Comparison of ENCODE assay signal across 8 cellular contexts in the genomic region with DNA sequence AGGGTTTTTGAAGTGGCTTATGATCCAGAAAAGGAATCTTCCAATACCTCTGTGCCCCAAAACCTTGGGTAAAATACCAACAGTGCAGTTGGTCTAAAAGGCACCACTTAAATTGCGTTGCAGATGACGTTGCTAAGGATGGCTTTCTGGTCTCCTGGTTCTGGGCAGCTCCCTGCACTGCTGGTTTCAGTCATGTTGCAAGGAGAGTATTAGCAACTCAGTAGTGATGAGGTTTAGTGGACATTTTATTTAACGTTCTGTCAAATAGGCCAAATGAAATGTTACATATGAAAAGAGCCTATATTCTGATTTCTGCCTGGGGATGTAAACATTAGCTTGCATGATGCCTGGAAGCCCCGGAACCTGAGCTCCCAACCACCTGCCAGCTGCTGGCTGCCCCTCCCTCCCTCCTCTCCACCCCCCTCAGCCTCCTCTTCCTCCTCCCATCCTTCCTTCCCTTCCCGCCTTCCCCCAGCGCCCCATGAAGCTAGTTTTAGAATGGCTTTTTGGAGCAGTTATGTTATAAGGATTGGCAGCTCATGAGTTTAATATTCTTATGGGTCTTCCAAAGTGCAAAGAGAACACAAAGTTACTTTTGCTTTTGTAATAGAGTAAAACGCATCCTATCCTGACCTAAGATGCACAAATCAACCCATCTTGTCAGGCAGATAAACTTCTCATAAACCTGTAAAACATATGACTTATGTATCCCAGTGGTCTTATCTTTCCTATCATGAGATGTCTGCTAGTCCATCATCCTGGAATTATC. TPM values are rescaled to one million over a fixed set of nuclear protein-coding genes. Genes with fewer than 3 reads are reported as not detected.
DNase-seq lines count a peak whose midpoint lies in the region; ATAC-seq and TF ChIP-seq lines count a peak whose summit lies in the region.

No MANE protein-coding gene starts in this region.

- H3K36me3 ChIP-seq in gastroesophageal sphincter = no peaks in the 10 kb centered on the region

- TF ChIP-seq EP300 in gastroesophageal sphincter (IDR thresholded peaks at IDR 0.05) = no peak

- intact Hi-C loops in activated B cell treated with CpG ODN at 0.5 μM for 24 hours (cut with micrococcal nuclease) = loop anchor here (1.0 to 10.0 kb wide), 3 partner anchors 198 to 262 kb away; a partner anchor contains a TSS

- H3K4me1 Mint-ChIP-seq in T-helper 2 cell treated with Interferon-gamma antibody and Interleukin-4, amounts not matched to agents 5 μg/mL and 100 μg/mL, for 36 hours (ENCODE audit: low read depth) = peaks cover 59% of the 10 kb centered on the region
- H3K4me1 Mint-ChIP-seq in activated B cell treated with CpG ODN at 0.5 μM for 24 hours = peaks cover 76% of the 10 kb centered on the region

- no peaks in the 10 kb centered on the region for H3K9me3 ChIP-seq in gastroesophageal sphincter

- peaks cover 6% of the 10 kb centered on the region for H3K27me3 ChIP-seq in gastroesophageal sphincter

- no peaks in the 10 kb centered on the region for H3K9me3 Mint-ChIP-seq in T-helper 2 cell treated with Interferon-gamma antibody and Interleukin-4, amounts not matched to agents 5 μg/mL and 100 μg/mL, for 36 hours
- H3K9me3 Mint-ChIP-seq in activated B cell treated with CpG ODN at 0.5 μM for 24 hours = no peaks in the 10 kb centered on the region

- TF ChIP-seq POLR2A in gastroesophageal sphincter (IDR thresholded peaks at IDR 0.05) = no peak

- peak overlapping the region; percentile 34 to 95 (median 90) for H3K27ac ChIP-seq in gastroesophageal sphincter
- peak overlapping the region; percentile 55 for H3K27ac ChIP-seq in substantia nigra (ENCODE audit: low read depth, low read length, poor library complexity, severe bottlenecking)

- TF ChIP-seq CTCF in activated B cell treated with CpG ODN at 0.5 μM for 24 hours (IDR thresholded peaks at IDR 0.05) (no peak), gastroesophageal sphincter (IDR thresholded peaks at IDR 0.05) (no peak)

- no peak for DNase-seq in T-helper 2 cell treated with Interferon-gamma antibody and Interleukin-4, amounts not matched to agents 5 μg/mL and 100 μg/mL, for 36 hours (ENCODE audit: low spot score)
- DNase-seq in T-helper 2 cell (no peak), activated B cell treated with CpG ODN at 0.5 μM for 24 hours (no peak), substantia nigra (lab: John Stamatoyannopoulos, UW) (no peak), SW480 (ENCODE audit: low spot score) (no peak), NCI-H1048 (lab: John Stamatoyannopoulos, UW) (no peak), inferior parietal cortex (ENCODE audit: extremely low spot score) (no peak)

- CTCF ChIA-PET in activated B cell treated with CpG ODN at 0.5 μM for 24 hours (lab: Charles Lee) = interaction anchor here (0.8 to 1.2 kb wide), 2 partner anchors 61 to 91 kb away, joined by 3 to 6 read pairs; no protein-coding TSS in a partner anchor

- peak overlapping the region; percentile 100 for H3K27ac Mint-ChIP-seq in T-helper 2 cell treated with Interferon-gamma antibody and Interleukin-4, amounts not matched to agents 5 μg/mL and 100 μg/mL, for 36 hours
- H3K27ac Mint-ChIP-seq in activated B cell treated with CpG ODN at 0.5 μM for 24 hours = peak overlapping the region; percentile 100

- peaks cover 0 to 76% (median 20%) of the 10 kb centered on the region in 3 donors for H3K4me1 ChIP-seq in gastroesophageal sphincter

- no peak for ATAC-seq in activated B cell treated with CpG ODN at 0.5 μM for 24 hours (ENCODE audit: low read depth)
- no peak for ATAC-seq in gastroesophageal sphincter

- H3K27me3 Mint-ChIP-seq in T-helper 2 cell treated with Interferon-gamma antibody and Interleukin-4, amounts not matched to agents 5 μg/mL and 100 μg/mL, for 36 hours (ENCODE audit: low read depth) = no peaks in the 10 kb centered on the region
- H3K27me3 Mint-ChIP-seq in activated B cell treated with CpG ODN at 0.5 μM for 24 hours = no peaks in the 10 kb centered on the region

- H3K4me3 Mint-ChIP-seq in T-helper 2 cell treated with Interferon-gamma antibody and Interleukin-4, amounts not matched to agents 5 μg/mL and 100 μg/mL, for 36 hours = peak overlapping the region; percentile 97
- H3K4me3 Mint-ChIP-seq in activated B cell treated with CpG ODN at 0.5 μM for 24 hours = peak overlapping the region; percentile 97

- H3K36me3 Mint-ChIP-seq in T-helper 2 cell treated with Interferon-gamma antibody and Interleukin-4, amounts not matched to agents 5 μg/mL and 100 μg/mL, for 36 hours (ENCODE audit: low read depth) = peaks cover 2% of the 10 kb centered on the region
- H3K36me3 Mint-ChIP-seq in activated B cell treated with CpG ODN at 0.5 μM for 24 hours (ENCODE audit: low read depth) = peaks cover 9% of the 10 kb centered on the region

- H3K4me3 ChIP-seq in gastroesophageal sphincter = no peak overlapping the region

- WGBS in gastroesophageal sphincter (ENCODE audit: low coverage in 1 of 2), 2 donors = 34 to 39% methylated on average over 4 to 6 of the region's 7 CpGs

- POLR2A ChIA-PET in activated B cell treated with CpG ODN at 0.5 μM for 24 hours (lab: Charles Lee) = interaction anchor here (0.6 to 5.8 kb wide), 22 partner anchors 8 to 1294 kb away, joined by 3 to 100 read pairs (median 8); a partner anchor contains a TSS

RNA-seq across cellular contexts. Expression of a gene that starts 20.7 kb away (rescaled TPM):
- 0.32 and 0.42 TPM in 2 replicates for total RNA-seq in activated B cell treated with CpG ODN at 0.5 μM for 24 hours
- total RNA-seq in gastroesophageal sphincter = 1 to 10 TPM in 1 of 4 donors, under 1 TPM in 2, not detected in 1; 0.58 to 1.7 (median 0.94) TPM

RNA-seq across cellular contexts. Expression of a gene that starts 23.2 kb away (rescaled TPM):
- 147 and 170 TPM in 2 replicates for total RNA-seq in activated B cell treated with CpG ODN at 0.5 μM for 24 hours
- total RNA-seq in gastroesophageal sphincter = 10 to 100 TPM; 23.4 to 92.1 (median 72.4) TPM

RNA-seq across cellular contexts. Expression of a gene that starts 36.9 kb away (rescaled TPM):
- total RNA-seq in activated B cell treated with CpG ODN at 0.5 μM for 24 hours (not detected in 2 replicates), gastroesophageal sphincter (10 to 100 TPM in 3 of 4 donors, 1 to 10 TPM in 1; 6.1 to 22.3 (median 17.6) TPM)
